In genomic region chr2:128178650-128179460, GRCh38 we compare ENCODE assay signal across 8 cellular contexts.
DNase-seq lines count a peak whose midpoint lies in the region; ATAC-seq, FAIRE-seq and TF ChIP-seq lines count a peak whose summit lies in the region.

No MANE protein-coding gene starts in this region.

- H2BK12ac ChIP-seq in H9 (ENCODE audit: insufficient read length, low read depth, low read length), result no peak overlapping the region

- no peak overlapping the region for H4K91ac ChIP-seq in H9 (ENCODE audit: insufficient read length, low read depth, low read length)

- no peaks in the 10 kb centered on the region for H3K27me3 ChIP-seq in H9 (ENCODE audit: insufficient read depth, low read length)
- H3K27me3 ChIP-seq in NT2/D1 (ENCODE audit: insufficient read depth, insufficient read length), result no peaks in the 10 kb centered on the region

- H3K23me2 ChIP-seq in H9 (ENCODE audit: insufficient read length, low read depth, low read length, poor library complexity, severe bottlenecking), result no peaks in the 10 kb centered on the region

- CTCF ChIA-PET in activated naive CD4-positive, alpha-beta T cell treated with anti-CD3 and anti-CD28 coated beads for 36 hours (lab: Charles Lee), result interaction anchor here (0.5 to 1.3 kb wide), 4 partner anchors 7 to 53 kb away, joined by 3 to 6 read pairs (median 4); no protein-coding TSS in a partner anchor

- no peak overlapping the region for H2BK5ac ChIP-seq in H9 (ENCODE audit: insufficient read length, low read length)

- no peak overlapping the region for H3K27ac ChIP-seq in H9 (ENCODE audit: insufficient read length, low read depth, low read length)

- H3K4me3 ChIP-seq in NT2/D1 (ENCODE audit: insufficient read length, low read depth), result no peak overlapping the region

- H3K79me1 ChIP-seq in H9 (ENCODE audit: insufficient read depth, low read depth, low read length, poor library complexity, severe bottlenecking), result no peaks in the 10 kb centered on the region

- no peaks in the 10 kb centered on the region for H3K27me3 Mint-ChIP-seq in H9 (ENCODE audit: low read depth)
- no peaks in the 10 kb centered on the region for H3K27me3 Mint-ChIP-seq in activated naive CD4-positive, alpha-beta T cell treated with anti-CD3 and anti-CD28 coated beads for 36 hours (ENCODE audit: low read depth)

- no peaks in the 10 kb centered on the region for H3K79me2 ChIP-seq in H9 (ENCODE audit: insufficient read depth, low read length)

- no peak overlapping the region for H4K8ac ChIP-seq in H9 (replicated peaks; ENCODE audit: insufficient read length, low read depth, low read length)

- H3K36me3 Mint-ChIP-seq in H9 (ENCODE audit: insufficient read depth in 1 of 3, low read depth in 3 of 3), result peaks cover 27 to 86% (median 64%) of the 10 kb centered on the region in 3 experiments; a peak in 6 of 7 replicates
- H3K36me3 Mint-ChIP-seq in activated naive CD4-positive, alpha-beta T cell treated with anti-CD3 and anti-CD28 coated beads for 36 hours (ENCODE audit: low read depth), result peaks cover 46% of the 10 kb centered on the region

- WGBS in H9 (ENCODE audit: extremely low coverage, insufficient read length, low lambda C conversion rate), result no CpG with 5 or more reads among the region's 9 CpGs

- no peak overlapping the region for H3K56ac ChIP-seq in H9 (ENCODE audit: insufficient read length, low read depth, low read length)

- H3K9me3 Mint-ChIP-seq in H9, result no peaks in the 10 kb centered on the region
- no peaks in the 10 kb centered on the region for H3K9me3 Mint-ChIP-seq in activated naive CD4-positive, alpha-beta T cell treated with anti-CD3 and anti-CD28 coated beads for 36 hours

- H3K9me3 ChIP-seq in H9 (ENCODE audit: control insufficient read depth, low read depth, low read length) (no peaks in the 10 kb centered on the region), NT2/D1 (ENCODE audit: insufficient read depth, low read length) (no peaks in the 10 kb centered on the region)

- H2AK5ac ChIP-seq in H9 (ENCODE audit: insufficient read length, low read length), result no peak overlapping the region

- no peak overlapping the region for H2BK120ac ChIP-seq in H9 (ENCODE audit: low read depth, low read length, poor library complexity, severe bottlenecking)

- peaks cover 95% of the 10 kb centered on the region for H3K36me3 ChIP-seq in NT2/D1 (ENCODE audit: insufficient read depth, insufficient read length, low read length)

- no peak overlapping the region for H3K27ac Mint-ChIP-seq in H9
- H3K27ac Mint-ChIP-seq in activated naive CD4-positive, alpha-beta T cell treated with anti-CD3 and anti-CD28 coated beads for 36 hours, result no peak overlapping the region

- H3K4ac ChIP-seq in H9 (ENCODE audit: low read depth, low read length), result no peak overlapping the region

- intact Hi-C loops in activated naive CD4-positive, alpha-beta T cell treated with anti-CD3 and anti-CD28 coated beads for 36 hours (cut with micrococcal nuclease), result loop anchor here (1.0 to 10.0 kb wide), 2 partner anchors 54 to 136 kb away; partner anchors contain the start of gene HS6ST1
- intact Hi-C loops in Right ventricle myocardium inferior (cut with DNase I), result loop anchor here (2.0 kb wide), 1 partner anchor 54 kb away; no protein-coding TSS in a partner anchor

- DNase-seq in DMS114 treated with DMSO at 0.1 percent for 48 hours (lab: John Stamatoyannopoulos, UW; ENCODE audit: unreplicated experiment) (peak; percentile 1), H9 (peak; percentile 58), NT2/D1 (ENCODE audit: low read depth, low spot score) (peak; percentile 46), Right ventricle myocardium inferior (ENCODE audit: missing footprints) (no peak), pons (ENCODE audit: low spot score) (peak; percentile 88), NK-92 (lab: John Stamatoyannopoulos, UW; ENCODE audit: unreplicated experiment) (no peak), RCC 7860 (ENCODE audit: low spot score) (no peak)
- DNase-seq in activated naive CD4-positive, alpha-beta T cell treated with anti-CD3 and anti-CD28 coated beads for 36 hours, result peak; percentile 70

- ATAC-seq in Right ventricle myocardium inferior, result peak; percentile 95

- no peaks in the 10 kb centered on the region for H4K20me1 ChIP-seq in H9 (ENCODE audit: control insufficient read depth, insufficient read depth, insufficient read length)

- no peak overlapping the region for H3K4me3 Mint-ChIP-seq in H9
- H3K4me3 Mint-ChIP-seq in activated naive CD4-positive, alpha-beta T cell treated with anti-CD3 and anti-CD28 coated beads for 36 hours, result no peak overlapping the region

- no peak overlapping the region for H3T11ph ChIP-seq in H9 (ENCODE audit: low read length)

- FAIRE-seq in RCC 7860 (lab: Jason Lieb, UNC), result no peak

- H3K14ac ChIP-seq in H9 (ENCODE audit: insufficient read depth, low read length), result no peak overlapping the region

- no peaks in the 10 kb centered on the region for H3K4me1 ChIP-seq in H9 (ENCODE audit: insufficient read depth, low read length)
- no peaks in the 10 kb centered on the region for H3K4me1 ChIP-seq in NT2/D1 (ENCODE audit: insufficient read depth, insufficient read length)

- no peak overlapping the region for H3K18ac ChIP-seq in H9 (ENCODE audit: insufficient read length, low read depth, low read length)

- no peak overlapping the region for H3K4me2 ChIP-seq in H9 (ENCODE audit: insufficient read depth, insufficient read length, low read length)

- no peaks in the 10 kb centered on the region for H3K4me1 Mint-ChIP-seq in H9
- H3K4me1 Mint-ChIP-seq in activated naive CD4-positive, alpha-beta T cell treated with anti-CD3 and anti-CD28 coated beads for 36 hours (ENCODE audit: low read depth), result no peaks in the 10 kb centered on the region

- TF ChIP-seq CTCF in H9 (conservative IDR thresholded peaks at IDR 0.05), result peak; percentile 94

- no peak overlapping the region for H4K5ac ChIP-seq in H9 (ENCODE audit: insufficient read length, low read depth, low read length)

- H2BK15ac ChIP-seq in H9 (ENCODE audit: low read depth, low read length), result no peak overlapping the region

- no peak overlapping the region for H3K23ac ChIP-seq in H9 (ENCODE audit: insufficient read length, low read depth, low read length)

- no peak overlapping the region for H2AFZ ChIP-seq in H9 (ENCODE audit: low read length)

- H3K9ac ChIP-seq in H9 (ENCODE audit: extremely low read depth, insufficient read length, low read length), result no peak overlapping the region
- H3K9ac ChIP-seq in NT2/D1 (ENCODE audit: insufficient read length, low read depth), result no peak overlapping the region

- H2BK20ac ChIP-seq in H9 (ENCODE audit: low read depth, low read length, poor library complexity, severe bottlenecking), result no peak overlapping the region

Comparison
In these comparisons a context has a peak if more than half of its experiments do, and no peak if none do; other contexts are left out.
1. DNase-seq: peak in DMS114 treated with DMSO at 0.1 percent for 48 hours (single experiment), H9 (single experiment), NT2/D1 (single experiment), activated naive CD4-positive, alpha-beta T cell treated with anti-CD3 and anti-CD28 coated beads for 36 hours (single experiment) and pons (single experiment); none in Right ventricle myocardium inferior (single experiment), NK-92 (single experiment) and RCC 7860 (single experiment).